ENCODE assay signal across 8 cellular contexts in genomic region chr13:99288069-99288468, GRCh38.
DNase-seq lines count a peak whose midpoint lies in the region; ATAC-seq, FAIRE-seq and TF ChIP-seq lines count a peak whose summit lies in the region.

No MANE protein-coding gene starts in this region.

- H3K4me3 Mint-ChIP-seq in central memory CD8-positive, alpha-beta T cell = peak overlapping the region; percentile 40

- H3K36me3 Mint-ChIP-seq in central memory CD8-positive, alpha-beta T cell (ENCODE audit: insufficient read depth) = peaks cover 32% of the 10 kb centered on the region

- DNase-seq in GM10266 (ENCODE audit: extremely low spot score) (peak; percentile 60), hypothalamus (lab: John Stamatoyannopoulos, UW) (no peak), urothelium cell line (ENCODE audit: low spot score) (no peak), AG08395 (ENCODE audit: low spot score) (no peak), iPS-NIHi7 (ENCODE audit: extremely low spot score) (no peak)
- DNase-seq in central memory CD8-positive, alpha-beta T cell (ENCODE audit: low spot score in 2 of 2) = no peak

- TF ChIP-seq CTCF in GM10266 (IDR thresholded peaks at IDR 0.05; ENCODE audit: control insufficient read depth, insufficient read depth, low read depth, missing control alignments) = no peak

- peak overlapping the region; percentile 97 for H3K27ac Mint-ChIP-seq in central memory CD8-positive, alpha-beta T cell (ENCODE audit: low read depth)

- ATAC-seq in GM19455 (IDR thresholded peaks at IDR 0.05; ENCODE audit: unreplicated experiment) = peak; percentile 79
- peak; percentile 76 for ATAC-seq in HG03439 (IDR thresholded peaks at IDR 0.05; ENCODE audit: unreplicated experiment)
- no peak for ATAC-seq in central memory CD8-positive, alpha-beta T cell (replicated peaks; ENCODE audit: extremely low read depth, poor library complexity, severe bottlenecking)

- no peaks in the 10 kb centered on the region for H3K27me3 Mint-ChIP-seq in central memory CD8-positive, alpha-beta T cell

- no peaks in the 10 kb centered on the region for H3K9me3 Mint-ChIP-seq in central memory CD8-positive, alpha-beta T cell

- no peak for FAIRE-seq in urothelium cell line (lab: Jason Lieb, UNC)

- H3K4me1 Mint-ChIP-seq in central memory CD8-positive, alpha-beta T cell = peaks cover 82% of the 10 kb centered on the region
